In genomic region chr18:33201509-33201926, GRCh38 we compare ENCODE assay signal across 8 cellular contexts.
DNase-seq lines count a peak whose midpoint lies in the region; ATAC-seq and TF ChIP-seq lines count a peak whose summit lies in the region.

No MANE protein-coding gene starts in this region.

- H4K20me1 ChIP-seq in OCI-LY7 (ENCODE audit: insufficient read depth, low read length) = no peaks in the 10 kb centered on the region

- DNase-seq in OCI-LY7 (ENCODE audit: low spot score) (no peak), fibroblast of pulmonary artery (ENCODE audit: low read depth) (peak; percentile 53), pons (ENCODE audit: low spot score) (peak; percentile 52), cerebellar nuclear complex (lab: John Stamatoyannopoulos, UW) (no peak)
- no peak for DNase-seq in activated CD4-positive, alpha-beta T cell treated with anti-CD3 and anti-CD28 coated beads, Interleukin-2, amount 50 U/mL, for 4 hours

- H3K27ac ChIP-seq in OCI-LY7 (ENCODE audit: low read depth, low read length, poor library complexity, severe bottlenecking) = no peak overlapping the region

- H2AFZ ChIP-seq in OCI-LY7 (ENCODE audit: low read length) = no peak overlapping the region

- no TSS peak for BruUV-seq in OCI-LY7 (replicated peaks; lab: Mats Ljungman, UMichigan)

- TF ChIP-seq CTCF in GM12875 (IDR thresholded peaks at IDR 0.05; ENCODE audit: borderline replicate concordance, insufficient read depth, low read depth, low read length) (peak; percentile 38; the same call in 1 of the 2 replicates), OCI-LY7 (conservative IDR thresholded peaks at IDR 0.05; ENCODE audit: low read length) (peak; percentile 70), fibroblast of pulmonary artery (IDR thresholded peaks at IDR 0.05; ENCODE audit: low read length, missing control alignments) (peak; percentile 66)

- CTCF ChIA-PET in OCI-LY7 (lab: Charles Lee; ENCODE audit: unreplicated experiment) = no interaction called here

- intact Hi-C loops in OCI-LY7 (cut with micrococcal nuclease; ENCODE audit: unreplicated experiment) = no loop called here

- POLR2A ChIA-PET in OCI-LY7 (lab: Charles Lee) = interaction anchor here (0.7 kb wide), 1 partner anchor 9 kb away, joined by 3 read pairs; no protein-coding TSS in a partner anchor

- no peak overlapping the region for H3K4me3 ChIP-seq in GM12875 (ENCODE audit: low read depth, low read length)
- no peak overlapping the region for H3K4me3 ChIP-seq in OCI-LY7 (ENCODE audit: low read depth, low read length, poor library complexity, severe bottlenecking)
- H3K4me3 ChIP-seq in fibroblast of pulmonary artery (replicated peaks; ENCODE audit: low read depth, low read length) = no peak overlapping the region

- no peaks in the 10 kb centered on the region for H3K79me2 ChIP-seq in OCI-LY7 (ENCODE audit: insufficient read depth, low read depth, low read length)

- H3K9me2 ChIP-seq in OCI-LY7 (ENCODE audit: insufficient read depth, low read length) = no peaks in the 10 kb centered on the region

- no peaks in the 10 kb centered on the region for H3K36me3 ChIP-seq in OCI-LY7 (ENCODE audit: insufficient read depth, low read length)

- no peaks in the 10 kb centered on the region for H3K9me3 ChIP-seq in OCI-LY7 (ENCODE audit: low read length)

- ATAC-seq in HG03025 (IDR thresholded peaks at IDR 0.05; ENCODE audit: low FRiP score, unreplicated experiment) (no peak), HG03565 (IDR thresholded peaks at IDR 0.05; ENCODE audit: unreplicated experiment) (no peak)

- no peaks in the 10 kb centered on the region for H3K4me1 ChIP-seq in OCI-LY7 (ENCODE audit: insufficient read depth, low read length, poor library complexity, severe bottlenecking)

- no peak overlapping the region for H3K4me2 ChIP-seq in OCI-LY7 (ENCODE audit: low read length)

Comparison
In these comparisons a context has a peak if more than half of its experiments do, and no peak if none do; other contexts are left out.
1. DNase-seq: peak in fibroblast of pulmonary artery (single experiment) and pons (single experiment); none in OCI-LY7 (single experiment), cerebellar nuclear complex (0 of 2) and activated CD4-positive, alpha-beta T cell treated with anti-CD3 and anti-CD28 coated beads, Interleukin-2, amount 50 U/mL, for 4 hours (0 of 2).
2. Peak in every context shown above with its lines, with median percentiles within 50 percentile points of each other: CTCF ChIP-seq.